ENCODE assay signal across 8 cellular contexts in genomic region chr16:51762081-51762995, GRCh38.
A peak's percentile ranks its signal among the peaks of the same experiment; 100 is the strongest.
DNase-seq lines count a peak whose midpoint lies in the region; ATAC-seq, FAIRE-seq and TF ChIP-seq lines count a peak whose summit lies in the region.

No MANE protein-coding gene starts in this region.

- H4K20me1 ChIP-seq in H1 (replicated peaks in 1 of 2; ENCODE audit: control insufficient read depth in 1 of 2, insufficient read depth in 2 of 2, low read length in 2 of 2) = no peaks in the 10 kb centered on the region

- no peak overlapping the region for H2BK20ac ChIP-seq in H1 (ENCODE audit: low read length)

- TF ChIP-seq POLR2A in H1 (IDR thresholded peaks at IDR 0.05; ENCODE audit: control extremely low read depth in 1 of 2, low read depth in 2 of 2, low read length in 2 of 2) (no peak), stomach (IDR thresholded peaks at IDR 0.05) (no peak)

- H3K23me2 ChIP-seq in H1 (ENCODE audit: low read depth, low read length) = no peaks in the 10 kb centered on the region

- TF ChIP-seq RAD21 in H1 (IDR thresholded peaks at IDR 0.05 in 1 of 2, conservative IDR thresholded peaks at IDR 0.05 in 1 of 2; ENCODE audit: low read depth in 2 of 2, low read length in 2 of 2) = peak; percentile 91 to 92

- no peak for TF ChIP-seq EP300 in H1 (IDR thresholded peaks at IDR 0.05; ENCODE audit: borderline replicate concordance in 1 of 2, low read depth in 2 of 2, low read length in 2 of 2)
- TF ChIP-seq EP300 in stomach (IDR thresholded peaks at IDR 0.05) = no peak

- H3K4ac ChIP-seq in H1 (replicated peaks; ENCODE audit: insufficient read length, low read depth, low read length) = no peak overlapping the region
- H3K4ac ChIP-seq in mesendoderm (ENCODE audit: low read depth, low read length) = no peak overlapping the region

- no peak overlapping the region for H2AK5ac ChIP-seq in H1 (ENCODE audit: low read depth, low read length)
- no peak overlapping the region for H2AK5ac ChIP-seq in mesendoderm (ENCODE audit: low read length)

- DNase-seq in AML-193 (lab: John Stamatoyannopoulos, UW) (peak; percentile 18 to 27), NCI-H2029 treated with DMSO at 0.1 percent for 48 hours (lab: John Stamatoyannopoulos, UW) (peak; percentile 20), H1 (ENCODE audit: low read depth in 1 of 2, low spot score in 2 of 2) (peak; percentile 19 to 93), mesendoderm (peak; percentile 62), stomach (peak; percentile 85)

- H4K91ac ChIP-seq in H1 (replicated peaks; ENCODE audit: insufficient read length, low read length) = no peak overlapping the region

- no peak overlapping the region for H2BK5ac ChIP-seq in H1 (ENCODE audit: low read depth, low read length)
- H2BK5ac ChIP-seq in mesendoderm (ENCODE audit: low read length) = no peak overlapping the region

- no peak overlapping the region for H3K14ac ChIP-seq in H1 (ENCODE audit: insufficient read length)

- WGBS in H1 (ENCODE audit: extremely low coverage in 1 of 2, insufficient coverage in 1 of 2, insufficient read length in 1 of 2, insufficient replicate concordance in 2 of 2, low coverage in 1 of 2, low lambda C conversion rate in 2 of 2, missing lambda C conversion rate in 1 of 2), 2 experiments = 33% methylated on average over 29 of the region's 30 CpGs; no CpG with 5 or more reads in 1 of the 2 experiments
- WGBS in mesendoderm (ENCODE audit: extremely low coverage, insufficient coverage, low lambda C conversion rate) = no CpG with 5 or more reads among the region's 30 CpGs
- 16 to 20% (median 18%) methylated on average over 30 of the region's 30 CpGs for WGBS in stomach, 5 donors

- H3K79me2 ChIP-seq in H1 (ENCODE audit: control insufficient read depth in 1 of 2, insufficient read depth in 2 of 2, low read length in 2 of 2) = no peaks in the 10 kb centered on the region
- H3K79me2 ChIP-seq in mesendoderm (ENCODE audit: control insufficient read depth, insufficient read depth, low read length) = no peaks in the 10 kb centered on the region

- H3K36me3 ChIP-seq in H1 (ENCODE audit: control insufficient read depth in 2 of 4, insufficient read depth in 4 of 4, low read length in 3 of 4) (no peaks in the 10 kb centered on the region), mesendoderm (ENCODE audit: control insufficient read depth, insufficient read depth, low read length) (no peaks in the 10 kb centered on the region), stomach (no peaks in the 10 kb centered on the region)

- H3K56ac ChIP-seq in H1 (replicated peaks; ENCODE audit: insufficient read length, low read depth, low read length) (no peak overlapping the region), mesendoderm (ENCODE audit: low read length) (peak overlapping the region; percentile 45)

- H2BK120ac ChIP-seq in H1 (replicated peaks; ENCODE audit: low read depth, low read length) (no peak overlapping the region), mesendoderm (ENCODE audit: low read depth, low read length) (no peak overlapping the region)

- POLR2A ChIA-PET in H1 (lab: Charles Lee; ENCODE audit: partially characterized antibody) = interaction anchor here (1.5 kb wide), 1 partner anchor 11 kb away, joined by 3 read pairs; no protein-coding TSS in a partner anchor

- peaks cover 0 to 2% (median under 1%) of the 10 kb centered on the region in 4 experiments; a peak in 4 of 7 replicates for H3K27me3 ChIP-seq in H1 (replicated peaks in 1 of 4; ENCODE audit: control insufficient read depth in 3 of 4, extremely low read depth in 1 of 4, insufficient read depth in 3 of 4, low read length in 3 of 4)
- H3K27me3 ChIP-seq in mesendoderm (ENCODE audit: insufficient read depth, low read length, poor library complexity) = no peaks in the 10 kb centered on the region
- peaks cover 0 to 17% (median 0%) of the 10 kb centered on the region in 3 donors for H3K27me3 ChIP-seq in stomach

- H3K4me1 ChIP-seq in H1 (replicated peaks in 1 of 4; ENCODE audit: control insufficient read depth in 3 of 4, insufficient read depth in 4 of 4, low read length in 3 of 4) (peaks cover 0 to 18% (median 9%) of the 10 kb centered on the region in 4 experiments; a peak in 3 of 7 replicates), mesendoderm (ENCODE audit: control insufficient read depth, low read depth, low read length) (peaks cover 4% of the 10 kb centered on the region), stomach (peaks cover 0 to 19% (median 16%) of the 10 kb centered on the region in 4 donors)

- FAIRE-seq in H1 (lab: Jason Lieb, UNC) = peak; percentile 19

- ATAC-seq in GM18520 (IDR thresholded peaks at IDR 0.05; ENCODE audit: unreplicated experiment) (peak; percentile 78), HG02981 (IDR thresholded peaks at IDR 0.05; ENCODE audit: unreplicated experiment) (peak; percentile 83)

- H3K18ac ChIP-seq in H1 (ENCODE audit: extremely low read depth, low read length) = no peak overlapping the region
- H3K18ac ChIP-seq in mesendoderm (ENCODE audit: low read length) = no peak overlapping the region

- H3K27ac ChIP-seq in VCaP (peak overlapping the region; percentile 5; the same call in 1 of the 2 replicates), H1 (ENCODE audit: low read depth, low read length) (no peak overlapping the region), mesendoderm (ENCODE audit: low read depth, low read length) (no peak overlapping the region), stomach (peak overlapping the region in 4 of 5 donors; percentile 13 to 54 (median 52))

- no peaks in the 10 kb centered on the region for H3K79me1 ChIP-seq in H1 (ENCODE audit: low read depth, low read length)
- H3K79me1 ChIP-seq in mesendoderm (ENCODE audit: low read length) = no peaks in the 10 kb centered on the region

- no peak overlapping the region for H2BK12ac ChIP-seq in H1 (ENCODE audit: low read depth, low read length)

- peak overlapping the region; percentile 21 to 51; a peak in 2 of 4 replicates for H3K4me2 ChIP-seq in H1 (ENCODE audit: insufficient read depth in 1 of 2, low read depth in 2 of 2, low read length in 2 of 2)
- H3K4me2 ChIP-seq in mesendoderm (ENCODE audit: low read length) = no peak overlapping the region

- H3K4me3 ChIP-seq in H1 (ENCODE audit: extremely low read depth in 1 of 4, insufficient read depth in 2 of 4, low read depth in 3 of 4, low read length in 4 of 4) (no peak overlapping the region; a peak in 3 of 8 replicates), mesendoderm (ENCODE audit: low read length) (no peak overlapping the region), stomach (no peak overlapping the region)

- 0 out of 2 replicates have a peak overlapping the region, but pooled peaks have one; percentile 15 for H2AFZ ChIP-seq in H1 (ENCODE audit: low read length)

- H3K23ac ChIP-seq in H1 (ENCODE audit: insufficient read length) (no peak overlapping the region), mesendoderm (ENCODE audit: low read length) (no peak overlapping the region)

- H2BK15ac ChIP-seq in H1 (ENCODE audit: low read length) = no peak overlapping the region
- H2BK15ac ChIP-seq in mesendoderm (replicated peaks; ENCODE audit: low read depth) = no peak overlapping the region

- H3K9ac ChIP-seq in H1 (replicated peaks in 1 of 4; ENCODE audit: extremely low read depth in 1 of 4, low read depth in 3 of 4, low read length in 3 of 4) (no peak overlapping the region), mesendoderm (ENCODE audit: low read length) (peak overlapping the region; percentile 42)

- H4K5ac ChIP-seq in H1 (ENCODE audit: insufficient read length, low read depth, low read length) (no peak overlapping the region), mesendoderm (ENCODE audit: low read length) (no peak overlapping the region)

- CTCF ChIA-PET in H1 (lab: Charles Lee; ENCODE audit: partially characterized antibody) = interaction anchor here (0.6 to 1.3 kb wide), 15 partner anchors 22 to 792 kb away, joined by 3 to 5 read pairs (median 3); no protein-coding TSS in a partner anchor

- intact Hi-C loops in stomach (cut with DNase I; ENCODE audit: low total_unique reads) = no loop called here

- H3K9me3 ChIP-seq in H1 (ENCODE audit: insufficient read depth in 2 of 2, low read depth in 1 of 2, low read length in 1 of 2) = no peaks in the 10 kb centered on the region
- H3K9me3 ChIP-seq in stomach = no peaks in the 10 kb centered on the region

- H4K8ac ChIP-seq in H1 (ENCODE audit: extremely low read depth, insufficient read depth, low read length) = no peak overlapping the region
- no peak overlapping the region for H4K8ac ChIP-seq in mesendoderm (ENCODE audit: low read depth, low read length)

- TF ChIP-seq CTCF in VCaP (conservative IDR thresholded peaks at IDR 0.05) (peak; percentile 87), H1 (IDR thresholded peaks at IDR 0.05; ENCODE audit: control extremely low read depth in 1 of 3, insufficient read depth in 1 of 3, low read depth in 1 of 3, low read length in 3 of 3) (peak; percentile 77 to 93 (median 89)), stomach (IDR thresholded peaks at IDR 0.05) (peak in 5 of 7 experiments; percentile 71 to 90 (median 81))

TF ChIP-seq in H1, 55 proteins besides CTCF, POLR2A, EP300 and RAD21:
- no peak for TF ChIP-seq TAF7 (optimal IDR thresholded peaks at IDR 0.05; ENCODE audit: borderline replicate concordance, low read depth, low read length)
- TF ChIP-seq GTF2F1 (IDR thresholded peaks at IDR 0.05; ENCODE audit: borderline replicate concordance, low read depth, low read length) = no peak
- TF ChIP-seq CEBPB (IDR thresholded peaks at IDR 0.05; ENCODE audit: low read depth, low read length) = no peak
- TF ChIP-seq MAX (IDR thresholded peaks at IDR 0.05) = 0 out of 2 replicates have a peak, but pooled peaks have one; percentile 19

Comparison
In these comparisons a context has a peak if more than half of its experiments do, and no peak if none do; other contexts are left out.
1. DNase-seq: peak in every context shown above with its lines; median percentile 85 in stomach; 62 in mesendoderm; 56 in H1; 22 in AML-193; 20 in NCI-H2029 treated with DMSO at 0.1 percent for 48 hours.
2. H3K27ac ChIP-seq: peak in VCaP (single experiment) and stomach (4 of 5); none in H1 (single experiment) and mesendoderm (single experiment).
3. Peak in every context shown above with its lines, with median percentiles within 50 percentile points of each other: CTCF ChIP-seq.